Comparison of ENCODE assay signal across 23 cellular contexts in the genomic region with DNA sequence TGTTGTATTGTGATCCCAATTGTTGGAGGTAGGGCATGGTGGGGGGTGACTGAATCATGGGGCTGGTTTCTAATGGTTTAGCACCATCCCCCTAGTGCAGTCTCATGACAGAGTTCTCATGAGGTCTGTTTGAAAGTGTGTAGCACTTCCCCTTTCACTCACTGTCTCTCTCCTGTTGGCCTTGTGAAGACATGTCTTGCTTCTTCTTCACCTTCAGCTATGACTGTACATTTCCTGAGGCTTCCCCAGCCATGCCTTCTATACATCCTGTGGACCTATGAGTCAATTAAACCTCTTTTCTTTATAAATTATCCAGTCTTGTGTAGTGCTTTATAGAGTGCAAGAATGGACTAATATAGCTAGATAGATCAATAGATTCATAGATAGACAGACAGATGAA.
DNase-seq lines count a peak whose midpoint lies in the region; ATAC-seq, FAIRE-seq and TF ChIP-seq lines count a peak whose summit lies in the region.
"Had no signal": no experiment of that assay in that cellular context is flagged by ENCODE, and none has a peak within 500 bp of the region (broad histone marks: within the 10 kb centered on the region; RNA-seq: fewer than 3 reads in every experiment).

No MANE protein-coding gene starts in this region.

- TF ChIP-seq POLR2A in GM12891 (IDR thresholded peaks at IDR 0.05; ENCODE audit: low read depth, low read length) (no peak), GM12892 (IDR thresholded peaks at IDR 0.05; ENCODE audit: low read depth, low read length) (no peak)

- ATAC-seq in GM18858 (IDR thresholded peaks at IDR 0.05; ENCODE audit: unreplicated experiment): peak; percentile 81
- peak; percentile 50 for ATAC-seq in HG02610 (IDR thresholded peaks at IDR 0.05; ENCODE audit: unreplicated experiment)
- ATAC-seq in HG03432 (IDR thresholded peaks at IDR 0.05; ENCODE audit: unreplicated experiment): peak; percentile 48
- no peak for ATAC-seq in GM21367 (IDR thresholded peaks at IDR 0.05; ENCODE audit: unreplicated experiment)
- ATAC-seq: A549, T-cell had no signal

- DNase-seq in GM12891 (ENCODE audit: insufficient read length, low spot score) (no peak), GM12892 (ENCODE audit: insufficient read length) (no peak), HTR-8/SVneo (ENCODE audit: insufficient read length, low spot score) (no peak), EL (no peak)
- DNase-seq: BE2C, DMS53, H7, Kasumi-1, MG63, NCI-H1436, NCI-H2029, NCI-H345, NCI-H524 treated with DMSO at 0.1 percent for 48 hours, OCI-M1, SJCRH30, T-cell had no signal

- FAIRE-seq in GM12891 (lab: Jason Lieb, UNC) (no peak), GM12892 (lab: Jason Lieb, UNC) (no peak), HTR-8/SVneo (lab: Jason Lieb, UNC) (no peak)
- FAIRE-seq: A549, D721Med, RCC 7860 had no signal

TF ChIP-seq in GM12891, 5 proteins besides CTCF, POLR2A, EP300 and RAD21:
- TF ChIP-seq POLR2AphosphoS5 (IDR thresholded peaks at IDR 0.05; ENCODE audit: low read depth, low read length) (no peak), SPI1 (IDR thresholded peaks at IDR 0.05; ENCODE audit: low read depth, low read length) (0 out of 2 replicates have a peak, but pooled peaks have one; percentile 15)
